ENCODE assay signal across 19 cellular contexts in the genomic region with DNA sequence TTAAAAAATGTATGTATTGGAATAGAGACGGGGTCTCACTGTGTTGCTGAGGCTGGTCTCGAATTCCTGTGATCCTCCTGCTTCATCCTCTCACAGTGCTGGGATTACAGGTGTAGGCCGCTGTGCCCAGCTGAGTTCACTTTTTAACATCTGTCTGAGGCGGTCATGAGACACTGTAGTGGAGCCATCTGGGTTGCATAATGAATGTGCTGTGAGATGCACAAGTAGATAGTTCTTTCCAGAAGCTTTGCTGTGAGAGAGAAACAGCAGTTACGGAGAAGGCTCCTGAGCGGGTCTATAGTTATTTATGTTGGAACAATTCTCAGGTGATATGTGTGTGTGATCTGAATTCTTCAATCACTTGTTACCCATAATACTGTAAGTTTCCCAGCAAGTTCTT.
"Had no signal": no experiment of that assay in that cellular context is flagged by ENCODE, and none has a peak within 500 bp of the region (broad histone marks: within the 10 kb centered on the region; RNA-seq: fewer than 3 reads in every experiment).

No MANE protein-coding gene starts in this region.

- H3K4me3 Mint-ChIP-seq: activated CD4-positive, alpha-beta memory T cell treated with anti-CD3 and anti-CD28 coated beads for 36 hours; activated naive CD8-positive, alpha-beta T cell treated with anti-CD3 and anti-CD28 coated beads, Interleukin-2, amount 10 ng/mL, durations not matched to agents 7 days and 5 days; dendritic cell treated with granulocyte-macrophage colony-stimulating factor and Interleukin-4, amounts not matched to agents 40 ng/mL and 50 ng/mL, for 4 days; stimulated activated naive CD8-positive, alpha-beta T cell treated with anti-CD3 and anti-CD28 coated beads, Interleukin-15, amount 100 ng/mL, for 72 hours had no signal

- H3K27me3 Mint-ChIP-seq: activated CD4-positive, alpha-beta memory T cell treated with anti-CD3 and anti-CD28 coated beads for 36 hours; activated naive CD8-positive, alpha-beta T cell treated with anti-CD3 and anti-CD28 coated beads, Interleukin-2, amount 10 ng/mL, durations not matched to agents 7 days and 5 days; dendritic cell treated with granulocyte-macrophage colony-stimulating factor and Interleukin-4, amounts not matched to agents 40 ng/mL and 50 ng/mL, for 4 days; naive thymus-derived CD4-positive, alpha-beta T cell; stimulated activated naive CD8-positive, alpha-beta T cell treated with anti-CD3 and anti-CD28 coated beads, Interleukin-15, amount 100 ng/mL, for 72 hours had no signal

- H3K27ac ChIP-seq: foreskin keratinocyte, tibial nerve, VCaP had no signal

- H3K9me3 Mint-ChIP-seq: activated CD4-positive, alpha-beta memory T cell treated with anti-CD3 and anti-CD28 coated beads for 36 hours; activated naive CD8-positive, alpha-beta T cell treated with anti-CD3 and anti-CD28 coated beads, Interleukin-2, amount 10 ng/mL, durations not matched to agents 7 days and 5 days; dendritic cell treated with granulocyte-macrophage colony-stimulating factor and Interleukin-4, amounts not matched to agents 40 ng/mL and 50 ng/mL, for 4 days; naive thymus-derived CD4-positive, alpha-beta T cell; stimulated activated effector memory CD8-positive, alpha-beta T cell treated with anti-CD3 and anti-CD28 coated beads, Interleukin-12 subunit alpha, Interleukin-12 subunit beta, amount 100 ng/mL, for 72 hours; stimulated activated naive CD8-positive, alpha-beta T cell treated with anti-CD3 and anti-CD28 coated beads, Interleukin-15, amount 100 ng/mL, for 72 hours had no signal

- H3K27ac Mint-ChIP-seq: activated CD4-positive, alpha-beta memory T cell treated with anti-CD3 and anti-CD28 coated beads for 36 hours; activated naive CD8-positive, alpha-beta T cell treated with anti-CD3 and anti-CD28 coated beads, Interleukin-2, amount 10 ng/mL, durations not matched to agents 7 days and 5 days; dendritic cell treated with granulocyte-macrophage colony-stimulating factor and Interleukin-4, amounts not matched to agents 40 ng/mL and 50 ng/mL, for 4 days; stimulated activated effector memory CD8-positive, alpha-beta T cell treated with anti-CD3 and anti-CD28 coated beads, Interleukin-12 subunit alpha, Interleukin-12 subunit beta, amount 100 ng/mL, for 72 hours had no signal

- H3K9me3 ChIP-seq: tibial nerve had no signal

- ATAC-seq: activated CD4-positive, CD25-positive, alpha-beta regulatory T cell treated with anti-CD3 and anti-CD28 coated beads, Interleukin-2, amount 50 U/mL, for 24 hours; foreskin keratinocyte; left lobe of liver; naive thymus-derived CD4-positive, alpha-beta T cell; sciatic nerve; stimulated activated effector memory CD8-positive, alpha-beta T cell treated with anti-CD3 and anti-CD28 coated beads, Interleukin-12 subunit alpha, Interleukin-12 subunit beta, amount 100 ng/mL, for 72 hours; stimulated activated naive CD8-positive, alpha-beta T cell treated with anti-CD3 and anti-CD28 coated beads, Interleukin-15, amount 100 ng/mL, for 72 hours had no signal

- H3K4me1 ChIP-seq: foreskin keratinocyte had no signal

- H3K27me3 ChIP-seq: foreskin keratinocyte, tibial nerve had no signal

- DNase-seq: activated CD4-positive, alpha-beta memory T cell treated with anti-CD3 and anti-CD28 coated beads for 36 hours; activated naive CD4-positive, alpha-beta T cell treated with Interleukin-2 at 50 U/mL for 16 hours; activated naive CD8-positive, alpha-beta T cell treated with anti-CD3 and anti-CD28 coated beads, Interleukin-2, amount 10 ng/mL, durations not matched to agents 7 days and 5 days; activated T-cell treated with anti-CD3 and anti-CD28 coated beads, Interleukin-2, amount 50 U/mL, for 1 hour; effector CD4-positive, alpha-beta T cell; erythroblast; foreskin keratinocyte; naive thymus-derived CD4-positive, alpha-beta T cell; small intestine; stimulated activated CD4-positive, alpha-beta T cell treated with anti-CD3 and anti-CD28 coated beads, Interleukin-2, amount 100 ng/mL, for 24 hours; stimulated activated naive CD8-positive, alpha-beta T cell treated with anti-CD3 and anti-CD28 coated beads, Interleukin-15, amount 100 ng/mL, for 72 hours had no signal

- H3K4me3 ChIP-seq: lung, tibial nerve had no signal
